In genomic region chr2:144331652-144332355, GRCh38 we compare ENCODE assay signal across 8 cellular contexts.
DNase-seq lines count a peak whose midpoint lies in the region; ATAC-seq and TF ChIP-seq lines count a peak whose summit lies in the region.

No MANE protein-coding gene starts in this region.

- H3K9me3 ChIP-seq in Karpas-422 (ENCODE audit: low read length) (no peaks in the 10 kb centered on the region), cardiac muscle cell (ENCODE audit: low read depth) (no peaks in the 10 kb centered on the region)

- H3K9me2 ChIP-seq in Karpas-422 (replicated peaks; ENCODE audit: insufficient read depth, low read length): no peaks in the 10 kb centered on the region

- H3K36me3 ChIP-seq in H7 (replicated peaks; ENCODE audit: control insufficient read depth, insufficient read depth, low read length) (no peaks in the 10 kb centered on the region), Karpas-422 (ENCODE audit: insufficient read depth, low read length) (no peaks in the 10 kb centered on the region), cardiac muscle cell (no peaks in the 10 kb centered on the region)

- H3K4me1 ChIP-seq in Karpas-422 (ENCODE audit: low read length) (peaks cover 50% of the 10 kb centered on the region), cardiac muscle cell (ENCODE audit: low read depth) (no peaks in the 10 kb centered on the region)

- no peak overlapping the region for H2AFZ ChIP-seq in Karpas-422 (ENCODE audit: low read length)

- peak overlapping the region; percentile 91 for H3K4me2 ChIP-seq in Karpas-422 (ENCODE audit: low read depth, low read length, poor library complexity, severe bottlenecking)

- peaks cover 50% of the 10 kb centered on the region for H3K79me2 ChIP-seq in Karpas-422 (ENCODE audit: low read length)

- H3K27ac ChIP-seq in Karpas-422 (ENCODE audit: low read length) (peak overlapping the region; percentile 91), cardiac muscle cell (peak overlapping the region; percentile 79)

- H3K36me3 Mint-ChIP-seq in activated naive CD4-positive, alpha-beta T cell treated with anti-CD3 and anti-CD28 coated beads, Interleukin-2, amount 50 U/mL, for 72 hours: peaks cover 17 to 25% of the 10 kb centered on the region in 2 donors

- H3K4me3 ChIP-seq in H7 (ENCODE audit: insufficient read depth, low read depth, low read length) (peak overlapping the region; percentile 78), Karpas-422 (ENCODE audit: low read length) (peak overlapping the region; percentile 85), cardiac muscle cell (peak overlapping the region; percentile 83)

- TF ChIP-seq CTCF in cardiac muscle cell (IDR thresholded peaks at IDR 0.05; ENCODE audit: low read depth, low read length): peak; percentile 15

- peaks cover 0 to 4% of the 10 kb centered on the region in 2 donors for H3K9me3 Mint-ChIP-seq in activated naive CD4-positive, alpha-beta T cell treated with anti-CD3 and anti-CD28 coated beads, Interleukin-2, amount 50 U/mL, for 72 hours

- peak in 2 of 3 donors; percentile 52 to 57 for DNase-seq in stimulated activated CD4-positive, alpha-beta T cell treated with anti-CD3 and anti-CD28 coated beads, Interleukin-12 subunit alpha, Interleukin-12 subunit beta, amount 100 ng/mL, for 48 hours (ENCODE audit: low read depth in 2 of 3, low spot score in 1 of 3)
- DNase-seq in stimulated activated CD4-positive, alpha-beta T cell treated with anti-CD3 and anti-CD28 coated beads, Interleukin-4, amount 100 ng/mL, for 4 hours: no peak
- DNase-seq in H7 (peak; percentile 64), Karpas-422 (no peak), cardiac muscle cell (ENCODE audit: low read depth in 1 of 2, low spot score in 1 of 2) (no peak), posterior vena cava (ENCODE audit: low spot score) (peak; percentile 91), NCI-H1930 (lab: John Stamatoyannopoulos, UW) (no peak)
- no peak for DNase-seq in activated naive CD4-positive, alpha-beta T cell treated with anti-CD3 and anti-CD28 coated beads, Interleukin-2, amount 50 U/mL, for 72 hours (ENCODE audit: low spot score in 2 of 2)

- H4K20me1 ChIP-seq in Karpas-422 (ENCODE audit: insufficient read depth, low read depth, low read length): no peaks in the 10 kb centered on the region

- ATAC-seq in activated naive CD4-positive, alpha-beta T cell treated with anti-CD3 and anti-CD28 coated beads, Interleukin-2, amount 50 U/mL, for 72 hours: no peak

- intact Hi-C loops in posterior vena cava (cut with DNase I): loop anchor here in 1 of 2 donors (5.0 kb wide), 1 partner anchor 185 kb away; no protein-coding TSS in a partner anchor

- peak overlapping the region; percentile 98 for H3K27ac Mint-ChIP-seq in activated naive CD4-positive, alpha-beta T cell treated with anti-CD3 and anti-CD28 coated beads, Interleukin-2, amount 50 U/mL, for 72 hours

- no peaks in the 10 kb centered on the region for H3K27me3 ChIP-seq in H7 (ENCODE audit: control insufficient read depth, insufficient read depth, low read length)
- H3K27me3 ChIP-seq in Karpas-422 (ENCODE audit: low read length): no peaks in the 10 kb centered on the region
- no peaks in the 10 kb centered on the region for H3K27me3 ChIP-seq in cardiac muscle cell

- H3K9ac ChIP-seq in Karpas-422 (ENCODE audit: low read length): peak overlapping the region; percentile 99

Comparison
In these comparisons a context has a peak if more than half of its experiments do, and no peak if none do; other contexts are left out.
1. DNase-seq: peak in stimulated activated CD4-positive, alpha-beta T cell treated with anti-CD3 and anti-CD28 coated beads, Interleukin-12 subunit alpha, Interleukin-12 subunit beta, amount 100 ng/mL, for 48 hours (2 of 3), H7 (single experiment) and posterior vena cava (single experiment); none in stimulated activated CD4-positive, alpha-beta T cell treated with anti-CD3 and anti-CD28 coated beads, Interleukin-4, amount 100 ng/mL, for 4 hours (0 of 2), Karpas-422 (single experiment), activated naive CD4-positive, alpha-beta T cell treated with anti-CD3 and anti-CD28 coated beads, Interleukin-2, amount 50 U/mL, for 72 hours (0 of 2), cardiac muscle cell (0 of 2) and NCI-H1930 (0 of 2).
2. Peak in every context shown above with its lines, with median percentiles within 50 percentile points of each other: H3K4me3 ChIP-seq.